ENCODE assay signal across 8 cellular contexts in the genomic region with DNA sequence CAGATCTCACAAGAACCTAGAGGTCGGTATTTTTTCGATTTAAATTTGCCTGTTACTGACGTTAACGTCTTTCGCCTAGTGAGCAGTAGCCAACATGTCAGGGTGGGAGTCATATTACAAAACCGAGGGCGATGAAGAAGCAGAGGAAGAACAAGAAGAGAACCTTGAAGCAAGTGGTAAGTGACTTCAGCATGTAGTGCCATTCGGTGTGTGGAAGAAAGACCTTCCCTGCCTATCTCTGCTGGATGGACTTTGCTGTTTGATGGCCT. TPM values are rescaled to one million over a fixed set of nuclear protein-coding genes. Genes with fewer than 3 reads are reported as not detected.
DNase-seq lines count a peak whose midpoint lies in the region; ATAC-seq and TF ChIP-seq lines count a peak whose summit lies in the region.

No MANE protein-coding gene starts in this region.

- H3K9me3 ChIP-seq in CD4-positive, CD25-positive, alpha-beta regulatory T cell (ENCODE audit: control insufficient read depth in 2 of 2, low read length in 2 of 2) = no peaks in the 10 kb centered on the region
- H3K9me3 ChIP-seq in OCI-LY3 (ENCODE audit: insufficient read depth, low read length) (no peaks in the 10 kb centered on the region), endocrine pancreas (ENCODE audit: control insufficient read depth, low read length) (no peaks in the 10 kb centered on the region), neural progenitor cell (ENCODE audit: low read depth) (no peaks in the 10 kb centered on the region)

- no peaks in the 10 kb centered on the region for H3K27me3 ChIP-seq in CD4-positive, CD25-positive, alpha-beta regulatory T cell (ENCODE audit: control insufficient read depth, insufficient read depth, low read length)
- H3K27me3 ChIP-seq in OCI-LY3 (ENCODE audit: low read depth, low read length) (no peaks in the 10 kb centered on the region), endocrine pancreas (ENCODE audit: control insufficient read depth, insufficient read depth, low read length) (no peaks in the 10 kb centered on the region), neural progenitor cell (no peaks in the 10 kb centered on the region)

- peaks cover 24% of the 10 kb centered on the region for H3K36me3 ChIP-seq in CD4-positive, CD25-positive, alpha-beta regulatory T cell (ENCODE audit: control insufficient read depth, insufficient read depth, low read length)
- H3K36me3 ChIP-seq in OCI-LY3 (replicated peaks; ENCODE audit: low read depth, low read length) = peaks cover 20% of the 10 kb centered on the region
- peaks cover 2% of the 10 kb centered on the region for H3K36me3 ChIP-seq in endocrine pancreas (ENCODE audit: control insufficient read depth, insufficient read depth, low read length)
- H3K36me3 ChIP-seq in neural progenitor cell = peaks cover 19% of the 10 kb centered on the region

- peaks cover 35% of the 10 kb centered on the region for H3F3A ChIP-seq in neural progenitor cell (ENCODE audit: low read depth)

- H3K4me3 ChIP-seq in CD4-positive, CD25-positive, alpha-beta regulatory T cell (ENCODE audit: low read depth, low read length) = peak overlapping the region; percentile 92
- peak overlapping the region; percentile 80 for H3K4me3 ChIP-seq in OCI-LY3 (ENCODE audit: low read length)
- H3K4me3 ChIP-seq in endocrine pancreas (ENCODE audit: control insufficient read depth, insufficient read depth, low read length) = peak overlapping the region; percentile 90
- peak overlapping the region; percentile 58 for H3K4me3 ChIP-seq in neural progenitor cell

- H3K27me3 Mint-ChIP-seq in CD4-positive, CD25-positive, alpha-beta regulatory T cell = no peaks in the 10 kb centered on the region
- H3K27me3 Mint-ChIP-seq in neural progenitor cell (ENCODE audit: insufficient read depth, low read depth) = peaks cover 6% of the 10 kb centered on the region

- peaks cover 17 to 62% (median 34%) of the 10 kb centered on the region in 4 donors for H3K4me1 Mint-ChIP-seq in CD4-positive, CD25-positive, alpha-beta regulatory T cell
- peaks cover 23% of the 10 kb centered on the region for H3K4me1 Mint-ChIP-seq in neural progenitor cell

- H4K20me1 ChIP-seq in OCI-LY3 (ENCODE audit: insufficient read depth, low read length) (peaks cover 16% of the 10 kb centered on the region), neural progenitor cell (ENCODE audit: low read depth) (peaks cover 32% of the 10 kb centered on the region)

- peak overlapping the region; percentile 100 for H3K27ac ChIP-seq in CD4-positive, CD25-positive, alpha-beta regulatory T cell (ENCODE audit: insufficient read depth, low read length, poor library complexity, severe bottlenecking)
- H3K27ac ChIP-seq in OCI-LY3 (ENCODE audit: low read length) = peak overlapping the region; percentile 68
- peak overlapping the region; percentile 97 for H3K27ac ChIP-seq in neural progenitor cell

- H3K79me2 ChIP-seq in OCI-LY3 (ENCODE audit: low read length) (peaks cover 88% of the 10 kb centered on the region), neural progenitor cell (ENCODE audit: low read depth) (peaks cover 87% of the 10 kb centered on the region)

- peak overlapping the region; percentile 90 to 100 (median 100) for H3K27ac Mint-ChIP-seq in CD4-positive, CD25-positive, alpha-beta regulatory T cell
- peak overlapping the region; percentile 94 for H3K27ac Mint-ChIP-seq in neural progenitor cell

- DNase-seq in CD4-positive, CD25-positive, alpha-beta regulatory T cell = no peak
- DNase-seq in neural progenitor cell (ENCODE audit: low spot score) (no peak), GF-D8 (lab: John Stamatoyannopoulos, UW) (no peak), HuH-7 (ENCODE audit: low spot score) (no peak)
- no peak for DNase-seq in stimulated activated CD4-positive, alpha-beta T cell treated with anti-CD3 and anti-CD28 coated beads, Interleukin-12 subunit alpha, Interleukin-12 subunit beta, amount 100 ng/mL, for 4 hours

- TF ChIP-seq CTCF in OCI-LY3 (IDR thresholded peaks at IDR 0.05; ENCODE audit: low read depth, low read length) (no peak), neural progenitor cell (IDR thresholded peaks at IDR 0.05) (no peak)

- peaks cover 0 to 2% (median 0%) of the 10 kb centered on the region in 7 donors for H3K9me3 Mint-ChIP-seq in CD4-positive, CD25-positive, alpha-beta regulatory T cell
- no peaks in the 10 kb centered on the region for H3K9me3 Mint-ChIP-seq in neural progenitor cell

- H3K4me1 ChIP-seq in CD4-positive, CD25-positive, alpha-beta regulatory T cell (ENCODE audit: control insufficient read depth, insufficient read depth, low read length, poor library complexity, severe bottlenecking) = peaks cover 32% of the 10 kb centered on the region
- H3K4me1 ChIP-seq in OCI-LY3 (ENCODE audit: low read length) = peaks cover 19% of the 10 kb centered on the region
- peaks cover 17% of the 10 kb centered on the region for H3K4me1 ChIP-seq in endocrine pancreas (ENCODE audit: control insufficient read depth, insufficient read depth, low read length)
- H3K4me1 ChIP-seq in neural progenitor cell = peaks cover 17% of the 10 kb centered on the region

- peak overlapping the region; percentile 94 for H3K4me2 ChIP-seq in OCI-LY3 (ENCODE audit: low read length)
- peak overlapping the region; percentile 92 for H3K4me2 ChIP-seq in neural progenitor cell

- H2AFZ ChIP-seq in OCI-LY3 (ENCODE audit: low read depth, low read length) (no peak overlapping the region), neural progenitor cell (replicated peaks) (no peak overlapping the region)

- peak overlapping the region; percentile 79 for H3K9ac ChIP-seq in OCI-LY3 (ENCODE audit: low read length)
- H3K9ac ChIP-seq in endocrine pancreas (ENCODE audit: control insufficient read depth, insufficient read depth, low read length) = peak overlapping the region; percentile 92
- H3K9ac ChIP-seq in neural progenitor cell = peak overlapping the region; percentile 92

- H3K4me3 Mint-ChIP-seq in CD4-positive, CD25-positive, alpha-beta regulatory T cell = peak overlapping the region; percentile 97 to 100 (median 98)
- peak overlapping the region; percentile 98 for H3K4me3 Mint-ChIP-seq in neural progenitor cell

- peaks cover 13% of the 10 kb centered on the region for H3K36me3 Mint-ChIP-seq in CD4-positive, CD25-positive, alpha-beta regulatory T cell
- peaks cover 20% of the 10 kb centered on the region for H3K36me3 Mint-ChIP-seq in neural progenitor cell

- ATAC-seq in CD4-positive, CD25-positive, alpha-beta regulatory T cell (ENCODE audit: low read depth in 2 of 2) = no peak
- no peak for ATAC-seq in GM18858 (IDR thresholded peaks at IDR 0.05; ENCODE audit: unreplicated experiment)

RNA-seq across cellular contexts. Expression of gene XRCC6, which starts 0.8 kb away (rescaled TPM):
- total RNA-seq in CD4-positive, CD25-positive, alpha-beta regulatory T cell = 167 TPM
- polyA plus RNA-seq in CD4-positive, CD25-positive, alpha-beta regulatory T cell = 100 to 1,000 TPM; 413 to 484 (median 460) TPM
- 526 and 546 TPM in 2 replicates for total RNA-seq in neural progenitor cell (ENCODE audit: low replicate concordance)

RNA-seq across cellular contexts. Expression of gene DESI1, which starts 1.0 kb away (rescaled TPM):
- 30.5 TPM for total RNA-seq in CD4-positive, CD25-positive, alpha-beta regulatory T cell
- 10 to 100 TPM in 3 of 4 donors, 1 to 10 TPM in 1; 8.6 to 22.8 (median 15.5) TPM for polyA plus RNA-seq in CD4-positive, CD25-positive, alpha-beta regulatory T cell
- total RNA-seq in neural progenitor cell (ENCODE audit: low replicate concordance) = 22.7 and 25.0 TPM in 2 replicates

RNA-seq across cellular contexts. Expression of gene PMM1, which starts 32.2 kb away (rescaled TPM):
- 37.4 TPM for total RNA-seq in CD4-positive, CD25-positive, alpha-beta regulatory T cell
- 10 to 100 TPM; 41.8 to 56.0 (median 49.3) TPM for polyA plus RNA-seq in CD4-positive, CD25-positive, alpha-beta regulatory T cell
- 9.3 and 13.5 TPM in 2 replicates for total RNA-seq in neural progenitor cell (ENCODE audit: low replicate concordance)
